9 cellular contexts compared by ENCODE assay signal in the genomic region with DNA sequence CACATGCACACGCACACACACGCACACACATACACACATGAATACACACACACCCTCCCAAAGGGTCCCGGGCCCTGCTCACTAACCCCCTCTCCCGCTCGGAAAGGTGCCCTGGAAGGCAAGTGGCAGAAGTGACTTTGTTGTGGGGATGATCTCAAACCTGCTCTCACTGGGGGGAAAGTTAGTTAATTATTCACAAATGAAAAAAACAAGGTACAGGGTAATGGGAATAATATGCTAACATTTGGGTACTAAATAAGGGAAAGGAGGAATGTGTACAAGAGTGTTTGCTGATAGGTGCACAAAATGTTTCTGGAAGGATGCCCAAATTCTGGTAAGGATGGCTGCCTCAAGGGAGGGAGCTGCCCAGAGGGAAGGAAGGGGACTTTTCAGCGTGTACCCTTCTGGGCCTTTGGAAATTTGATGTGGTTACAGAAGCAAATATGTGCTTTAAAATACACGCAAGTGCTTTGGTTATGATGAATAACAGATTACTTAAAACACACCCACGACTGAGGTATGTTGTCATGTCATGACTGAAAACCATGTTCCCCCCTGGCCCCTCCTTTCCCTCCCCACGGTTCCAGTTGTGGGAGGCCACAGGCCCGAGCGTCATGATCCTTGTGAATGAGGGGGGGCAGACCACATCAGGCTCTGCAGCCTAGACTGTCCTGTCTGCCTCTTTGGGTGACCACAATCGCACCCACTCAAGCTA. TPM values are rescaled to one million over a fixed set of nuclear protein-coding genes. Genes with fewer than 3 reads are reported as not detected.
DNase-seq lines count a peak whose midpoint lies in the region; ATAC-seq and TF ChIP-seq lines count a peak whose summit lies in the region.
"Had no signal": no experiment of that assay in that cellular context is flagged by ENCODE, and none has a peak within 500 bp of the region (broad histone marks: within the 10 kb centered on the region; RNA-seq: fewer than 3 reads in every experiment).

No MANE protein-coding gene starts in this region.

- no peaks in the 10 kb centered on the region for H4K20me1 ChIP-seq in hepatocyte (ENCODE audit: insufficient read depth, poor library complexity, severe bottlenecking)

- H3K4me3 ChIP-seq in hepatocyte (no peak overlapping the region), testis (no peak overlapping the region), uterus (no peak overlapping the region)
- H3K4me3 ChIP-seq: Peyer's patch had no signal

- WGBS in hepatocyte (ENCODE audit: low lambda C conversion rate, missing lambda C conversion rate), result 73% methylated on average over 12 of the region's 12 CpGs
- WGBS in testis, 2 donors, result 79 to 81% methylated on average over 10 to 11 of the region's 12 CpGs

- no peak overlapping the region for H3K4me3 Mint-ChIP-seq in WTC11

- H3K36me3 Mint-ChIP-seq in WTC11, result no peaks in the 10 kb centered on the region

- no peak overlapping the region for H3K27ac Mint-ChIP-seq in WTC11

- H3K9me2 ChIP-seq in hepatocyte (replicated peaks; ENCODE audit: insufficient read depth), result no peaks in the 10 kb centered on the region

- TF ChIP-seq CTCF in WTC11 (IDR thresholded peaks at IDR 0.05) (no peak), hepatocyte (IDR thresholded peaks at IDR 0.05; ENCODE audit: poor library complexity) (no peak), testis (IDR thresholded peaks at IDR 0.05) (no peak), uterus (IDR thresholded peaks at IDR 0.05) (no peak)

- H3K79me2 ChIP-seq in hepatocyte, result no peaks in the 10 kb centered on the region

- no peaks in the 10 kb centered on the region for H3K9me3 ChIP-seq in hepatocyte (ENCODE audit: low read depth)
- no peaks in the 10 kb centered on the region for H3K9me3 ChIP-seq in testis
- H3K9me3 ChIP-seq in uterus, result no peaks in the 10 kb centered on the region
- H3K9me3 ChIP-seq: Peyer's patch had no signal

- DNase-seq in activated CD4-positive, CD25-positive, alpha-beta regulatory T cell treated with anti-CD3 and anti-CD28 coated beads, Interleukin-2, amount 50 U/mL, for 72 hours, result no peak
- no peak for DNase-seq in WTC11 (ENCODE audit: low spot score)
- no peak for DNase-seq in hepatocyte (ENCODE audit: low spot score)
- peak; percentile 83 for DNase-seq in stimulated activated CD8-positive, alpha-beta memory T cell treated with anti-CD3 and anti-CD28 coated beads, Interleukin-4, amount 100 ng/mL, for 48 hours
- no peak for DNase-seq in testis
- no peak for DNase-seq in uterus

- H3K9me3 Mint-ChIP-seq in WTC11, result no peaks in the 10 kb centered on the region

- intact Hi-C loops in testis (cut with DNase I; ENCODE audit: low total_unique reads), result no loop called here
- intact Hi-C loops in uterus (cut with DNase I; ENCODE audit: low total_unique reads), result no loop called here

- H3K27me3 ChIP-seq in hepatocyte, result no peaks in the 10 kb centered on the region
- no peaks in the 10 kb centered on the region for H3K27me3 ChIP-seq in testis
- no peaks in the 10 kb centered on the region for H3K27me3 ChIP-seq in uterus
- H3K27me3 ChIP-seq: Peyer's patch had no signal

- POLR2A ChIA-PET in WTC11 (lab: Charles Lee), result interaction anchor here (0.7 kb wide), 1 partner anchor 67 kb away, joined by 4 read pairs; no protein-coding TSS in a partner anchor

- H3K4me1 Mint-ChIP-seq in WTC11, result peaks cover 48% of the 10 kb centered on the region

- peaks cover 3% of the 10 kb centered on the region; the same call in 1 of the 2 replicates for H3K27me3 Mint-ChIP-seq in WTC11 (ENCODE audit: low read depth)

- H3K27ac ChIP-seq in hepatocyte (peak overlapping the region; percentile 49), testis (no peak overlapping the region), uterus (no peak overlapping the region)
- H3K27ac ChIP-seq: Peyer's patch had no signal

- H3K4me2 ChIP-seq in hepatocyte, result no peak overlapping the region

- ATAC-seq in activated CD4-positive, CD25-positive, alpha-beta regulatory T cell treated with anti-CD3 and anti-CD28 coated beads, Interleukin-2, amount 50 U/mL, for 24 hours, result peak; percentile 67 to 77
- ATAC-seq in WTC11 (no peak), HG03439 (IDR thresholded peaks at IDR 0.05; ENCODE audit: unreplicated experiment) (no peak)

- CTCF ChIA-PET in WTC11 (lab: Charles Lee), result interaction anchor here (4.7 to 13.5 kb wide), 2 partner anchors 11 to 66 kb away, joined by 35 to 431 read pairs; partner anchors contain the start of gene CD9

- H3K36me3 ChIP-seq in hepatocyte (replicated peaks; ENCODE audit: insufficient read depth, low read depth) (no peaks in the 10 kb centered on the region), testis (ENCODE audit: low read depth, missing control alignments) (no peaks in the 10 kb centered on the region), uterus (no peaks in the 10 kb centered on the region)
- H3K36me3 ChIP-seq: Peyer's patch had no signal

- H3K4me1 ChIP-seq in hepatocyte (ENCODE audit: insufficient read depth) (peaks cover under 1% of the 10 kb centered on the region), testis (peaks cover 6% of the 10 kb centered on the region), uterus (no peaks in the 10 kb centered on the region)

- no peak overlapping the region for H2AFZ ChIP-seq in hepatocyte

- TF ChIP-seq POLR2A in testis (IDR thresholded peaks at IDR 0.05) (no peak), uterus (IDR thresholded peaks at IDR 0.05) (no peak)

TF ChIP-seq in WTC11, 78 proteins besides CTCF, POLR2A, EP300 and RAD21:
- TF ChIP-seq HMGXB4 (CRISPR knock-in tag; IDR thresholded peaks at IDR 0.05), result no peak
- TF ChIP-seq ZNF121 (CRISPR knock-in tag; IDR thresholded peaks at IDR 0.05), result 0 out of 2 replicates have a peak, but pooled peaks have one; percentile 52
- TF ChIP-seq ATF2 (CRISPR knock-in tag; IDR thresholded peaks at IDR 0.05; ENCODE audit: borderline replicate concordance, low read depth), result no peak

RNA-seq across cellular contexts. Expression of gene PLEKHG6, which starts 43.3 kb away (rescaled TPM):
- 36.8 to 46.4 TPM (median 38.4 TPM) in 3 replicates for total RNA-seq in WTC11 (2021)
- 36.3 and 85.7 TPM in 2 replicates for total RNA-seq in hepatocyte
- 43.6 and 52.2 TPM in 2 replicates for polyA plus RNA-seq in hepatocyte
- total RNA-seq in testis, result 1 to 10 TPM in 1 of 2 donors, under 1 TPM in 1; 0.87 to 2.0 TPM
- polyA plus RNA-seq in testis (ENCODE audit: insufficient read depth, low read depth, low replicate concordance), result 2.2 TPM
- 1 to 10 TPM in 2 of 4 donors, under 1 TPM in 1, not detected in 1; 0.29 to 1.9 (median 1.7) TPM for total RNA-seq in uterus

Comparison
In these comparisons a context has a peak if more than half of its experiments do, and no peak if none do; other contexts are left out.
1. ATAC-seq: peak in activated CD4-positive, CD25-positive, alpha-beta regulatory T cell treated with anti-CD3 and anti-CD28 coated beads, Interleukin-2, amount 50 U/mL, for 24 hours (2 of 2); none in WTC11 (single experiment) and HG03439 (single experiment).
2. RNA of gene PLEKHG6, which starts 43.3 kb away (total RNA-seq): 36.3 to 85.7 TPM in hepatocyte and 36.8 to 46.4 TPM in WTC11; 0.87 to 2.0 TPM in testis and 0.29 to 1.9 TPM in uterus; every median in the first group is over 10 times any median in the second.